Comparison of ENCODE assay signal across 8 cellular contexts in the genomic region with DNA sequence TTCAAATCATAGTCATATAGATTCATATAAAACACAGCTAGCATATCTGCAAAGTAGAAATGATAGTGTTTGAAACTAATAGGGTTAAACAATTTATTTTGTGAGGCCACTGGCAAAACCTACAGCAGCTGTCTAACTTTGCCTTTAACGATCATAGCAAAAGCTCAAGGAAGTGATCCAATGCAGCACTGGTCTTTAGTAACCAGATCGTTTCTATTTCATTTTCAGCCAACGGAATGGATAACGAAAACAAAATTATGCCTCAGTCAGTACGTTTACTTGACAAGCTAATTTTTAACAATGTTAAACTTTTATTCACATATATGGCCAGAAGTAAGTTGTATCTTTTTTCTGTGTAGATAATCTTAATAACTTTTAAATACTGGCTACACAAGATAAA. TPM values are rescaled to one million over a fixed set of nuclear protein-coding genes. Genes with fewer than 3 reads are reported as not detected.
DNase-seq lines count a peak whose midpoint lies in the region; ATAC-seq and TF ChIP-seq lines count a peak whose summit lies in the region.

No MANE protein-coding gene starts in this region.

- peak; percentile 57 for DNase-seq in ELR (ENCODE audit: low read depth)
- peak; percentile 54 for DNase-seq in LHCN-M2 (ENCODE audit: low read depth)
- peak; percentile 75 for DNase-seq in fibroblast of villous mesenchyme (ENCODE audit: low read depth)
- no peak for DNase-seq in neuronal stem cell (ENCODE audit: low spot score)
- DNase-seq in ascending aorta (ENCODE audit: low spot score in 2 of 2): no peak
- DNase-seq in HK-2 (ENCODE audit: unreplicated experiment): no peak
- DNase-seq in NCI-H1436 treated with DMSO at 0.1 percent for 48 hours (lab: John Stamatoyannopoulos, UW): no peak

- no peaks in the 10 kb centered on the region for H3K79me1 ChIP-seq in neuronal stem cell (ENCODE audit: low read depth, low read length)

- H4K91ac ChIP-seq in neuronal stem cell (ENCODE audit: low read depth, low read length, poor library complexity): no peak overlapping the region

- no peak overlapping the region for H2BK120ac ChIP-seq in neuronal stem cell (ENCODE audit: low read depth, low read length)

- H3K36me3 ChIP-seq in neuronal stem cell (replicated peaks in 1 of 2; ENCODE audit: control insufficient read depth in 2 of 2, insufficient read depth in 2 of 2, low read length in 2 of 2) (no peaks in the 10 kb centered on the region), ascending aorta (no peaks in the 10 kb centered on the region)

- no peak overlapping the region for H3K9ac ChIP-seq in neuronal stem cell (ENCODE audit: low read depth, low read length, poor library complexity)

- no peak overlapping the region for H3K18ac ChIP-seq in neuronal stem cell (ENCODE audit: low read length)

- H3K23ac ChIP-seq in neuronal stem cell (ENCODE audit: low read depth, low read length, poor library complexity): no peak overlapping the region

- H3K4me1 ChIP-seq in neuronal stem cell (ENCODE audit: control insufficient read depth in 2 of 2, insufficient read depth in 1 of 2, low read depth in 1 of 2, low read length in 2 of 2): peaks cover 3 to 5% of the 10 kb centered on the region in 2 donors
- H3K4me1 ChIP-seq in ascending aorta: peaks cover 0 to 4% of the 10 kb centered on the region in 2 donors

- H3K4me3 ChIP-seq in fibroblast of villous mesenchyme (ENCODE audit: low read depth, low read length): peak overlapping the region; percentile 34
- H3K4me3 ChIP-seq in neuronal stem cell (ENCODE audit: low read length in 2 of 2): no peak overlapping the region
- no peak overlapping the region for H3K4me3 ChIP-seq in ascending aorta

- H2BK15ac ChIP-seq in neuronal stem cell (ENCODE audit: low read length): no peak overlapping the region

- no peaks in the 10 kb centered on the region for H3K9me3 ChIP-seq in neuronal stem cell (replicated peaks in 1 of 2; ENCODE audit: control insufficient read depth in 2 of 2, insufficient read depth in 1 of 2, low read depth in 1 of 2, low read length in 2 of 2)
- H3K9me3 ChIP-seq in ascending aorta: no peaks in the 10 kb centered on the region

- no peak overlapping the region for H3K4me2 ChIP-seq in neuronal stem cell (ENCODE audit: insufficient read depth, low read length, poor library complexity, severe bottlenecking)

- intact Hi-C loops in ascending aorta (cut with DNase I): no loop called here

- no peak overlapping the region for H3K4ac ChIP-seq in neuronal stem cell (ENCODE audit: low read length)

- TF ChIP-seq CTCF in fibroblast of villous mesenchyme (IDR thresholded peaks at IDR 0.05; ENCODE audit: insufficient read depth, low read depth, low read length): no peak
- no peak for TF ChIP-seq CTCF in ascending aorta (IDR thresholded peaks at IDR 0.05)

- no peak overlapping the region for H2BK5ac ChIP-seq in neuronal stem cell (ENCODE audit: low read length)

- no peak overlapping the region for H4K8ac ChIP-seq in neuronal stem cell (ENCODE audit: low read depth, low read length)

- H2AFZ ChIP-seq in neuronal stem cell (ENCODE audit: low read length): no peak overlapping the region

- no peak overlapping the region for H2AK5ac ChIP-seq in neuronal stem cell (ENCODE audit: low read depth, low read length)

- H3K27me3 ChIP-seq in neuronal stem cell (ENCODE audit: control insufficient read depth in 3 of 3, insufficient read depth in 3 of 3, low read depth in 1 of 3, low read length in 3 of 3): no peaks in the 10 kb centered on the region
- no peaks in the 10 kb centered on the region for H3K27me3 ChIP-seq in ascending aorta

- no peak overlapping the region for H3K14ac ChIP-seq in neuronal stem cell (ENCODE audit: low read length)

- H2BK12ac ChIP-seq in neuronal stem cell (ENCODE audit: low read length): no peak overlapping the region

- no peak overlapping the region for H3K27ac ChIP-seq in neuronal stem cell (replicated peaks; ENCODE audit: low read length)
- no peak overlapping the region for H3K27ac ChIP-seq in ascending aorta

- WGBS in neuronal stem cell (ENCODE audit: extremely low coverage in 2 of 2, insufficient read length in 2 of 2, insufficient replicate concordance in 1 of 2), 2 donors: no CpG with 5 or more reads among the region's 5 CpGs

- peak; percentile 88 for ATAC-seq in GM21390 (IDR thresholded peaks at IDR 0.05; ENCODE audit: unreplicated experiment)

RNA-seq across cellular contexts. Expression of a gene that starts 17.7 kb away (rescaled TPM):
- total RNA-seq in LHCN-M2 (2014; rRNA removed) (31.3 and 34.0 TPM in 2 replicates), fibroblast of villous mesenchyme (23.5 and 44.9 TPM in 2 replicates), ascending aorta (16.8 TPM)
- 7.9 TPM for polyA plus RNA-seq in LHCN-M2 (2012)
- 26.2 TPM for polyA plus RNA-seq in neuronal stem cell (2013, experiment 1 of 2)
- 27.1 TPM for polyA plus RNA-seq in neuronal stem cell (2013, experiment 2 of 2)

Comparison
In these comparisons a context has a peak if more than half of its experiments do, and no peak if none do; other contexts are left out.
1. DNase-seq: peak in ELR (single experiment), LHCN-M2 (single experiment) and fibroblast of villous mesenchyme (single experiment); none in neuronal stem cell (single experiment), ascending aorta (0 of 2), HK-2 (single experiment) and NCI-H1436 treated with DMSO at 0.1 percent for 48 hours (single experiment).